9 cellular contexts compared by ENCODE assay signal in genomic region chr5:157540124-157540523, GRCh38. TPM values are rescaled to one million over a fixed set of nuclear protein-coding genes. Genes with fewer than 3 reads are reported as not detected.
DNase-seq lines count a peak whose midpoint lies in the region; ATAC-seq and TF ChIP-seq lines count a peak whose summit lies in the region.
"Had no signal": no experiment of that assay in that cellular context is flagged by ENCODE, and none has a peak within 500 bp of the region (broad histone marks: within the 10 kb centered on the region; RNA-seq: fewer than 3 reads in every experiment).

No MANE protein-coding gene starts in this region.

- TF ChIP-seq CTCF in fibroblast of lung (conservative IDR thresholded peaks at IDR 0.05 in 1 of 2, IDR thresholded peaks at IDR 0.05 in 1 of 2; ENCODE audit: low read depth in 1 of 2, low read length in 2 of 2) (no peak), tibial nerve (IDR thresholded peaks at IDR 0.05) (no peak)

- no peak for TF ChIP-seq EP300 in tibial nerve (IDR thresholded peaks at IDR 0.05)

- no peak overlapping the region for H3K9ac ChIP-seq in fibroblast of lung (ENCODE audit: insufficient read depth, low read length)

- ATAC-seq in activated naive CD4-positive, alpha-beta T cell treated with anti-CD3 and anti-CD28 coated beads, Interleukin-2, amount 50 U/mL, for 72 hours = no peak

- H3K27ac ChIP-seq in fibroblast of lung (ENCODE audit: insufficient read depth, low read length) (peak overlapping the region; percentile 72), tibial nerve (peak overlapping the region in 3 of 4 donors; percentile 65 to 81 (median 76))

- H3K4me3 ChIP-seq in fibroblast of lung (replicated peaks in 1 of 4; ENCODE audit: control extremely low read depth in 1 of 4, insufficient read depth in 1 of 4, low read depth in 3 of 4, low read length in 4 of 4) = no peak overlapping the region
- H3K4me3 ChIP-seq in tibial nerve = no peak overlapping the region

- H3K27me3 ChIP-seq in fibroblast of lung (ENCODE audit: control insufficient read depth, insufficient read depth, low read length) = no peaks in the 10 kb centered on the region
- H3K27me3 ChIP-seq in tibial nerve = no peaks in the 10 kb centered on the region

- H3K4me1 ChIP-seq in fibroblast of lung (ENCODE audit: control insufficient read depth, extremely low read depth, insufficient read depth, low read length) = peaks cover 36% of the 10 kb centered on the region
- peaks cover 0 to 80% (median 37%) of the 10 kb centered on the region in 4 donors for H3K4me1 ChIP-seq in tibial nerve

- H3K36me3 Mint-ChIP-seq in activated naive CD4-positive, alpha-beta T cell treated with anti-CD3 and anti-CD28 coated beads, Interleukin-2, amount 50 U/mL, for 72 hours = peaks cover 4 to 32% of the 10 kb centered on the region in 2 donors

- TF ChIP-seq POLR2A in tibial nerve (IDR thresholded peaks at IDR 0.05) = no peak

- H3K9me3 ChIP-seq in fibroblast of lung (ENCODE audit: control insufficient read depth, insufficient read depth, low read depth, low read length) = no peaks in the 10 kb centered on the region
- no peaks in the 10 kb centered on the region for H3K9me3 ChIP-seq in tibial nerve

- no peak overlapping the region for H3K4me2 ChIP-seq in fibroblast of lung (ENCODE audit: extremely low read depth, insufficient read depth, low read length)

- no peaks in the 10 kb centered on the region for H3K9me3 Mint-ChIP-seq in activated naive CD4-positive, alpha-beta T cell treated with anti-CD3 and anti-CD28 coated beads, Interleukin-2, amount 50 U/mL, for 72 hours

- H3K27ac Mint-ChIP-seq in activated naive CD4-positive, alpha-beta T cell treated with anti-CD3 and anti-CD28 coated beads, Interleukin-2, amount 50 U/mL, for 72 hours = peak overlapping the region; percentile 65 to 82

- 86 to 91% methylated on average over 2 of the region's 2 CpGs for WGBS in tibial nerve, 2 donors

- H2AFZ ChIP-seq in fibroblast of lung (ENCODE audit: low read length) = no peak overlapping the region

- H3K36me3 ChIP-seq in fibroblast of lung (ENCODE audit: control insufficient read depth, insufficient read depth, low read length) (peaks cover 3% of the 10 kb centered on the region), tibial nerve (peaks cover 0 to 13% (median 4%) of the 10 kb centered on the region in 3 donors)

- peaks cover 24% of the 10 kb centered on the region for H3K79me2 ChIP-seq in fibroblast of lung (ENCODE audit: control insufficient read depth, insufficient read depth, low read length)

- no peaks in the 10 kb centered on the region for H4K20me1 ChIP-seq in fibroblast of lung (ENCODE audit: control insufficient read depth, extremely low read depth, insufficient read depth, low read length)

- no peak for DNase-seq in activated naive CD4-positive, alpha-beta T cell treated with anti-CD3 and anti-CD28 coated beads, Interleukin-2, amount 50 U/mL, for 72 hours (ENCODE audit: low spot score in 2 of 2)
- DNase-seq in activated naive CD4-positive, alpha-beta T cell treated with Interleukin-2 at 50 U/mL for 16 hours = no peak
- DNase-seq in RPMI8226 (peak; percentile 23), fibroblast of lung (ENCODE audit: low read depth in 2 of 2) (no peak), tibial nerve (ENCODE audit: low spot score in 2 of 2) (no peak), C1 segment of cervical spinal cord (lab: John Stamatoyannopoulos, UW) (no peak), NCI-H187 treated with DMSO at 0.1 percent for 48 hours (lab: John Stamatoyannopoulos, UW) (no peak), NCI-H1694 (lab: John Stamatoyannopoulos, UW) (no peak)
- DNase-seq: NCI-H1105 had no signal

RNA-seq across cellular contexts. Expression of gene ADAM19, which starts 35.5 kb away (rescaled TPM):
- 10 to 100 TPM in 1 of 2 donors, 1 to 10 TPM in 1; 9.5 to 85.9 TPM for total RNA-seq in activated naive CD4-positive, alpha-beta T cell treated with anti-CD3 and anti-CD28 coated beads, Interleukin-2, amount 50 U/mL, for 72 hours
- total RNA-seq in fibroblast of lung (13.0 and 17.7 TPM in 2 replicates), tibial nerve (10 to 100 TPM in 2 of 4 donors, 1 to 10 TPM in 2; 7.2 to 13.2 (median 9.5) TPM)
- polyA plus RNA-seq in fibroblast of lung = 19.3 and 65.2 TPM in 2 replicates
- polyA plus RNA-seq in fibroblast of lung (2012) = 18.6 and 77.1 TPM in 2 replicates
- 41.0 and 120 TPM in 2 replicates for polyA minus RNA-seq in fibroblast of lung (ENCODE audit: low replicate concordance)
